ENCODE assay signal across 2 cellular contexts in genomic region chr22:46006379-46007002, GRCh38.
TF ChIP-seq lines count a peak whose summit lies in the region.

No MANE protein-coding gene starts in this region.

TF ChIP-seq in A549, 52 proteins besides CTCF, POLR2A, EP300 and RAD21 (continued from another document):
- TF ChIP-seq KDM5A (IDR thresholded peaks at IDR 0.05) (no peak), SREBF2 (IDR thresholded peaks at IDR 0.05) (no peak), MAZ (IDR thresholded peaks at IDR 0.05; ENCODE audit: borderline replicate concordance, low read depth, low read length) (no peak)

TF ChIP-seq in HepG2, 621 proteins besides CTCF, POLR2A, EP300 and RAD21 (continued from another document and continues in another):
- TF ChIP-seq TSC22D2 (CRISPR knock-in tag; IDR thresholded peaks at IDR 0.05; ENCODE audit: borderline replicate concordance) (no peak), RARA (CRISPR knock-in tag; IDR thresholded peaks at IDR 0.05) (peak; percentile 75), NONO (IDR thresholded peaks at IDR 0.05) (no peak), NONO (CRISPR knock-in tag; conservative IDR thresholded peaks at IDR 0.05) (no peak; the same call in 1 of the 2 replicates), MTF2 (CRISPR knock-in tag; IDR thresholded peaks at IDR 0.05; ENCODE audit: borderline replicate concordance) (no peak), NR3C1 (CRISPR knock-in tag; IDR thresholded peaks at IDR 0.05) (no peak), JUNB (CRISPR knock-in tag; IDR thresholded peaks at IDR 0.05; ENCODE audit: borderline replicate concordance) (no peak), ZNF543 (CRISPR knock-in tag; IDR thresholded peaks at IDR 0.05) (no peak), SRY (CRISPR knock-in tag; IDR thresholded peaks at IDR 0.05) (0 out of 2 replicates have a peak, but pooled peaks have one; percentile 38), GLI4 (CRISPR knock-in tag; IDR thresholded peaks at IDR 0.05; ENCODE audit: borderline replicate concordance) (0 out of 2 replicates have a peak, but pooled peaks have one; percentile 23), ZNF607 (CRISPR knock-in tag; IDR thresholded peaks at IDR 0.05; ENCODE audit: borderline replicate concordance) (0 out of 2 replicates have a peak, but pooled peaks have one; percentile 41), SRSF9 (IDR thresholded peaks at IDR 0.05; ENCODE audit: borderline replicate concordance, insufficient read depth, low read depth, low read length, poor library complexity, severe bottlenecking) (no peak), ZMAT3 (CRISPR knock-in tag; conservative IDR thresholded peaks at IDR 0.05) (no peak), PATZ1 (CRISPR knock-in tag; IDR thresholded peaks at IDR 0.05) (peak; percentile 99), CAMTA2 (CRISPR knock-in tag; IDR thresholded peaks at IDR 0.05; ENCODE audit: borderline replicate concordance) (no peak), YEATS2 (CRISPR knock-in tag; IDR thresholded peaks at IDR 0.05; ENCODE audit: borderline replicate concordance) (0 out of 2 replicates have a peak, but pooled peaks have one; percentile 6), YEATS4 (CRISPR knock-in tag; IDR thresholded peaks at IDR 0.05; ENCODE audit: borderline replicate concordance) (0 out of 2 replicates have a peak, but pooled peaks have one; percentile 50), TBL1XR1 (IDR thresholded peaks at IDR 0.05; ENCODE audit: borderline replicate concordance, low read length, partially characterized antibody) (no peak), ZMYM3 (CRISPR knock-in tag; IDR thresholded peaks at IDR 0.05) (0 out of 2 replicates have a peak, but pooled peaks have one; percentile 30), ZBTB8A (CRISPR knock-in tag; IDR thresholded peaks at IDR 0.05; ENCODE audit: borderline replicate concordance, low read depth) (no peak), CREB1 (IDR thresholded peaks at IDR 0.05) (no peak), CREB1 (CRISPR knock-in tag; IDR thresholded peaks at IDR 0.05) (no peak), SKIL (CRISPR knock-in tag; IDR thresholded peaks at IDR 0.05; ENCODE audit: borderline replicate concordance) (0 out of 2 replicates have a peak, but pooled peaks have one; percentile 26), THYN1 (CRISPR knock-in tag; IDR thresholded peaks at IDR 0.05; ENCODE audit: borderline replicate concordance, low read depth) (no peak), NCOA2 (CRISPR knock-in tag; IDR thresholded peaks at IDR 0.05) (peak; percentile 49; the same call in 1 of the 2 replicates), FOXO1 (CRISPR knock-in tag; IDR thresholded peaks at IDR 0.05) (no peak), WIZ (CRISPR knock-in tag; IDR thresholded peaks at IDR 0.05) (no peak), NR2F1 (CRISPR knock-in tag; IDR thresholded peaks at IDR 0.05) (peak; percentile 74 to 77), ZNF275 (CRISPR knock-in tag; IDR thresholded peaks at IDR 0.05; ENCODE audit: borderline replicate concordance) (no peak), LCORL (IDR thresholded peaks at IDR 0.05) (no peak), LCORL (CRISPR knock-in tag; IDR thresholded peaks at IDR 0.05) (peak; percentile 27; the same call in 1 of the 2 replicates), ZNF10 (CRISPR knock-in tag; IDR thresholded peaks at IDR 0.05; ENCODE audit: borderline replicate concordance, low read depth) (no peak), ARID5B (CRISPR knock-in tag; IDR thresholded peaks at IDR 0.05) (no peak; the same call in 1 of the 2 replicates), ZNF318 (CRISPR knock-in tag; IDR thresholded peaks at IDR 0.05) (no peak), HOXA3 (CRISPR knock-in tag; IDR thresholded peaks at IDR 0.05) (peak; percentile 48; the same call in 1 of the 2 replicates), MED1 (CRISPR knock-in tag; IDR thresholded peaks at IDR 0.05) (peak; percentile 67), ETV5 (CRISPR knock-in tag; IDR thresholded peaks at IDR 0.05; ENCODE audit: borderline replicate concordance) (peak; percentile 52; the same call in 1 of the 2 replicates), ATAD3A (CRISPR knock-in tag; IDR thresholded peaks at IDR 0.05) (no peak), ZBTB4 (CRISPR knock-in tag; IDR thresholded peaks at IDR 0.05; ENCODE audit: borderline replicate concordance) (no peak)
